ENCODE assay signal across 25 cellular contexts in the genomic region with DNA sequence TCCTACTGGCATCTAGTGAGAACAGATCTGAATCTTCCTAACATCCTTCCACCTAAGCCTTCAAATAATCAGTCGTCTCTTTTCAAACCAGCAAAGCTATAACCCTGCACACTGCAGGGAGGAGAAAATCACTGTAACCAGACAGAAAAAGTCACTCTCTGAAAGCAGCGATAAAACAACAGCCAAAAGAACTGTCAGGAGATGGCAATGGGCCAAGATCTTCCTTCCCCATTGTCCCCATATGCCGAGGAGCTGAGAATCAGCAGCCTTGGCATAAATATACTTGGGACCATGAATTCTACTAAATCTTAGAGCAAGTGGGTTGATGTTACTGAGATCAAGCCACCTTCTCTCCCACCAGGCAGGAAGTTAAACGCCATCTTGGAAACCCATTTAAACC. TPM values are rescaled to one million over a fixed set of nuclear protein-coding genes. Genes with fewer than 3 reads are reported as not detected.
A peak's percentile ranks its signal among the peaks of the same experiment; 100 is the strongest.
DNase-seq lines count a peak whose midpoint lies in the region; ATAC-seq, FAIRE-seq and TF ChIP-seq lines count a peak whose summit lies in the region.
"Had no signal": no experiment of that assay in that cellular context is flagged by ENCODE, and none has a peak within 500 bp of the region (broad histone marks: within the 10 kb centered on the region; RNA-seq: fewer than 3 reads in every experiment).

No MANE protein-coding gene starts in this region.

- H3K4me1 ChIP-seq in mammary epithelial cell (ENCODE audit: insufficient read depth, low read length) = no peaks in the 10 kb centered on the region
- no peaks in the 10 kb centered on the region for H3K4me1 ChIP-seq in endothelial cell of umbilical vein (ENCODE audit: control insufficient read depth, extremely low read depth, insufficient read depth, low read length)
- H3K4me1 ChIP-seq in vagina = no peaks in the 10 kb centered on the region
- H3K4me1 ChIP-seq in gastrocnemius medialis = peaks cover 20 to 26% of the 10 kb centered on the region in 2 donors

- H3K27me3 Mint-ChIP-seq in MCF 10A (ENCODE audit: insufficient read depth, unreplicated experiment) = no peaks in the 10 kb centered on the region
- H3K27me3 Mint-ChIP-seq: activated naive CD4-positive, alpha-beta T cell treated with anti-CD3 and anti-CD28 coated beads, Interleukin-2, amount 50 U/mL, for 24 hours; stimulated activated naive B cell treated with anti-CD40 and anti-IgM and Interleukin-4, amounts not matched to agents 10 μg/mL and 1 μg/mL and 100 μg/mL, for 72 hours had no signal

- 95% methylated on average over 4 of the region's 4 CpGs for whole genome bisulfite sequencing in mammary epithelial cell (ENCODE audit: low coverage, missing lambda C conversion rate)

- H4K20me1 ChIP-seq in mammary epithelial cell (ENCODE audit: insufficient read depth, low read length) (no peaks in the 10 kb centered on the region), endothelial cell of umbilical vein (replicated peaks; ENCODE audit: control insufficient read depth, extremely low read depth, insufficient read depth, low read length) (peaks cover 3% of the 10 kb centered on the region)

- no peaks in the 10 kb centered on the region for H3K9me1 ChIP-seq in endothelial cell of umbilical vein (replicated peaks; ENCODE audit: control insufficient read depth, extremely low read depth, insufficient read depth, low read length)

- DNase-seq in MCF 10A (ENCODE audit: unreplicated experiment) = no peak
- no peak for DNase-seq in mammary epithelial cell
- peak; percentile 65 for DNase-seq in NCI-H345 treated with DMSO at 0.1 percent for 48 hours (lab: John Stamatoyannopoulos, UW; ENCODE audit: unreplicated experiment)
- no peak for DNase-seq in endothelial cell of umbilical vein (ENCODE audit: low read depth, low spot score)
- no peak for DNase-seq in vagina (ENCODE audit: extremely low spot score in 2 of 2)
- DNase-seq in gastrocnemius medialis = no peak
- DNase-seq in GM10266 (ENCODE audit: extremely low spot score) = no peak
- DNase-seq: activated CD4-positive, alpha-beta T cell treated with anti-CD3 and anti-CD28 coated beads, Interleukin-2, amount 50 U/mL, for 4 hours; DND-41; endodermal cell; H9; KG1; MV-4-11; NCI-H2081 treated with DMSO at 0.1 percent for 48 hours; NCI-H82; nephron progenitor cell; PC-3; SIG-M5; stimulated activated naive B cell treated with anti-CD40 and anti-IgM and Interleukin-4, amounts not matched to agents 10 μg/mL and 1 μg/mL and 100 μg/mL, for 72 hours; T-helper 1 cell had no signal

- peak overlapping the region; percentile 68 for H3K27ac Mint-ChIP-seq in MCF 10A (ENCODE audit: low read depth, unreplicated experiment)
- H3K27ac Mint-ChIP-seq: endodermal cell; nephron progenitor cell; stimulated activated naive B cell treated with anti-CD40 and anti-IgM and Interleukin-4, amounts not matched to agents 10 μg/mL and 1 μg/mL and 100 μg/mL, for 72 hours had no signal

- H3K27me3 ChIP-seq in mammary epithelial cell (ENCODE audit: insufficient read depth, low read length) (no peaks in the 10 kb centered on the region), endothelial cell of umbilical vein (ENCODE audit: control insufficient read depth in 2 of 2, insufficient read depth in 2 of 2, low read length in 2 of 2) (no peaks in the 10 kb centered on the region), vagina (no peaks in the 10 kb centered on the region), gastrocnemius medialis (no peaks in the 10 kb centered on the region)
- H3K27me3 ChIP-seq: tibial nerve had no signal

- H3K4me2 ChIP-seq in mammary epithelial cell (ENCODE audit: insufficient read depth, low read depth, low read length) = no peak overlapping the region
- no peak overlapping the region for H3K4me2 ChIP-seq in endothelial cell of umbilical vein (ENCODE audit: insufficient read depth, low read length)

- no peak overlapping the region for H3K27ac ChIP-seq in mammary epithelial cell (ENCODE audit: insufficient read depth, low read depth, low read length)
- H3K27ac ChIP-seq in endothelial cell of umbilical vein (ENCODE audit: insufficient read depth, low read depth, low read length) = no peak overlapping the region
- peak overlapping the region; percentile 28 for H3K27ac ChIP-seq in vagina
- no peak overlapping the region for H3K27ac ChIP-seq in gastrocnemius medialis
- H3K27ac ChIP-seq: tibial nerve, VCaP had no signal

- H3K36me3 Mint-ChIP-seq in MCF 10A (ENCODE audit: insufficient read depth, unreplicated experiment) = peaks cover 94% of the 10 kb centered on the region

- H2AFZ ChIP-seq in mammary epithelial cell (ENCODE audit: low read depth, low read length) (no peak overlapping the region), endothelial cell of umbilical vein (ENCODE audit: low read depth, low read length) (no peak overlapping the region)

- no peak for ATAC-seq in gastrocnemius medialis
- ATAC-seq: PC-3; stimulated activated naive B cell treated with anti-CD40 and anti-IgM and Interleukin-4, amounts not matched to agents 10 μg/mL and 1 μg/mL and 100 μg/mL, for 72 hours had no signal

- H3K79me2 ChIP-seq in mammary epithelial cell (ENCODE audit: insufficient read depth, low read length) (peaks cover 23% of the 10 kb centered on the region), endothelial cell of umbilical vein (ENCODE audit: control insufficient read depth, insufficient read depth, low read length) (peaks cover 6% of the 10 kb centered on the region)

- H3K9ac ChIP-seq in mammary epithelial cell (ENCODE audit: insufficient read depth, low read length) (no peak overlapping the region), endothelial cell of umbilical vein (replicated peaks; ENCODE audit: extremely low read depth, insufficient read depth, low read length) (no peak overlapping the region)

- H3K9me3 Mint-ChIP-seq in MCF 10A (ENCODE audit: unreplicated experiment) = no peaks in the 10 kb centered on the region
- H3K9me3 Mint-ChIP-seq: activated naive CD4-positive, alpha-beta T cell treated with anti-CD3 and anti-CD28 coated beads, Interleukin-2, amount 50 U/mL, for 24 hours; endodermal cell; H9; mesothelial cell of epicardium; nephron progenitor cell; stimulated activated naive B cell treated with anti-CD40 and anti-IgM and Interleukin-4, amounts not matched to agents 10 μg/mL and 1 μg/mL and 100 μg/mL, for 72 hours had no signal

- dilution Hi-C loops in mammary epithelial cell (cut with HindIII; ENCODE audit: low sequenced_read_pairs) = no loop called here
- dilution Hi-C loops in endothelial cell of umbilical vein (cut with MboI; ENCODE audit: extremely low pct_ligation_motif_present, low sequenced_read_pairs) = no loop called here

- in situ Hi-C loops in mammary epithelial cell (cut with MboI; ENCODE audit: low sequenced_read_pairs in 2 of 2) (no loop called here), gastrocnemius medialis (cut with MboI; ENCODE audit: low sequenced_read_pairs in 4 of 4) (loop anchor here (5.0 to 10.0 kb wide), 3 partner anchors 102 to 112 kb away; no protein-coding TSS in a partner anchor)

- no peak overlapping the region for H3K4me3 Mint-ChIP-seq in MCF 10A (ENCODE audit: unreplicated experiment)
- H3K4me3 Mint-ChIP-seq: activated naive CD4-positive, alpha-beta T cell treated with anti-CD3 and anti-CD28 coated beads, Interleukin-2, amount 50 U/mL, for 24 hours; endodermal cell; H9; mesothelial cell of epicardium; nephron progenitor cell; stimulated activated naive B cell treated with anti-CD40 and anti-IgM and Interleukin-4, amounts not matched to agents 10 μg/mL and 1 μg/mL and 100 μg/mL, for 72 hours had no signal

- no TSS peak for BruUV-seq in MCF 10A (replicated peaks; lab: Mats Ljungman, UMichigan)
- BruUV-seq in mammary epithelial cell (replicated peaks; lab: Mats Ljungman, UMichigan) = no TSS peak
- BruUV-seq in endothelial cell of umbilical vein (replicated peaks; lab: Mats Ljungman, UMichigan) = no TSS peak

- CTCF ChIA-PET in MCF 10A (lab: Yijun Ruan, JAX) = no interaction called here
- CTCF ChIA-PET in mammary epithelial cell (lab: Charles Lee; ENCODE audit: low non-redundant PET) = no interaction called here
- CTCF ChIA-PET in endothelial cell of umbilical vein (lab: Charles Lee) = interaction anchor here (1.3 to 2.1 kb wide), 2 partner anchors 104 to 123 kb away, joined by 7 to 11 read pairs; no protein-coding TSS in a partner anchor

- no peaks in the 10 kb centered on the region for H3K4me1 Mint-ChIP-seq in MCF 10A (ENCODE audit: insufficient read depth, unreplicated experiment)
- H3K4me1 Mint-ChIP-seq: activated naive CD4-positive, alpha-beta T cell treated with anti-CD3 and anti-CD28 coated beads, Interleukin-2, amount 50 U/mL, for 24 hours; endodermal cell; nephron progenitor cell had no signal

- H3K4me3 ChIP-seq in mammary epithelial cell (replicated peaks in 1 of 3; ENCODE audit: insufficient read depth in 1 of 3, low read depth in 2 of 3, low read length in 3 of 3) (no peak overlapping the region), endothelial cell of umbilical vein (replicated peaks in 1 of 3; ENCODE audit: insufficient read depth in 1 of 3, low read depth in 1 of 3, low read length in 3 of 3) (no peak overlapping the region), vagina (no peak overlapping the region), gastrocnemius medialis (no peak overlapping the region)
- H3K4me3 ChIP-seq: tibial nerve had no signal

- H3K9me3 ChIP-seq in mammary epithelial cell (replicated peaks; ENCODE audit: insufficient read depth, low read length) = no peaks in the 10 kb centered on the region
- H3K9me3 ChIP-seq in endothelial cell of umbilical vein (replicated peaks; ENCODE audit: control insufficient read depth, insufficient read depth, low read length) = no peaks in the 10 kb centered on the region
- no peaks in the 10 kb centered on the region for H3K9me3 ChIP-seq in vagina
- no peaks in the 10 kb centered on the region for H3K9me3 ChIP-seq in gastrocnemius medialis
- H3K9me3 ChIP-seq: tibial nerve had no signal

- intact Hi-C loops in MCF 10A (cut with micrococcal nuclease) (no loop called here), mammary epithelial cell (cut with micrococcal nuclease) (no loop called here), endothelial cell of umbilical vein (cut with micrococcal nuclease) (no loop called here), vagina (cut with DNase I) (no loop called here), gastrocnemius medialis (cut with DNase I; ENCODE audit: low total_unique reads) (loop anchor here (2.0 kb wide), 1 partner anchor 14 kb away; the partner anchor contains the start of gene FZD9)

- peak; percentile 24 for FAIRE-seq in endothelial cell of umbilical vein (lab: Jason Lieb, UNC)
- FAIRE-seq: colon had no signal

- no peak for TF ChIP-seq POLR2A in endothelial cell of umbilical vein (IDR thresholded peaks at IDR 0.05; ENCODE audit: low read depth, low read length)
- TF ChIP-seq POLR2A in vagina (IDR thresholded peaks at IDR 0.05) = no peak
- no peak for TF ChIP-seq POLR2A in gastrocnemius medialis (IDR thresholded peaks at IDR 0.05)

- POLR2A ChIA-PET in MCF 10A (lab: Yijun Ruan, JAX) = interaction anchor here (0.8 kb wide), 1 partner anchor 50 kb away, joined by 4 read pairs; no protein-coding TSS in a partner anchor
- POLR2A ChIA-PET in endothelial cell of umbilical vein (lab: Charles Lee) = no interaction called here

- TF ChIP-seq CTCF in MCF 10A (IDR thresholded peaks at IDR 0.05; ENCODE audit: unreplicated experiment) = no peak
- TF ChIP-seq CTCF in mammary epithelial cell (conservative IDR thresholded peaks at IDR 0.05 in 1 of 2, IDR thresholded peaks at IDR 0.05 in 1 of 2; ENCODE audit: extremely low read depth in 1 of 2, insufficient read depth in 1 of 2, low read depth in 1 of 2, low read length in 2 of 2) = no peak
- TF ChIP-seq CTCF in endothelial cell of umbilical vein (IDR thresholded peaks at IDR 0.05; ENCODE audit: extremely low read depth in 1 of 2, insufficient read depth in 1 of 2, low read depth in 1 of 2, low read length in 2 of 2) = no peak
- no peak for TF ChIP-seq CTCF in vagina (IDR thresholded peaks at IDR 0.05)
- TF ChIP-seq CTCF in gastrocnemius medialis (IDR thresholded peaks at IDR 0.05 in 4 of 5, conservative IDR thresholded peaks at IDR 0.05 in 1 of 5) = no peak
- no peak for TF ChIP-seq CTCF in GM10266 (IDR thresholded peaks at IDR 0.05; ENCODE audit: control insufficient read depth, insufficient read depth, low read depth, missing control alignments)

- H3K36me3 ChIP-seq in mammary epithelial cell (ENCODE audit: insufficient read depth, low read length) = peaks cover 60% of the 10 kb centered on the region
- H3K36me3 ChIP-seq in endothelial cell of umbilical vein (ENCODE audit: control insufficient read depth in 2 of 2, extremely low read depth in 1 of 2, insufficient read depth in 2 of 2, low read length in 2 of 2) = peaks cover 60 to 67% of the 10 kb centered on the region in 2 experiments
- peaks cover 19 to 88% of the 10 kb centered on the region in 2 donors for H3K36me3 ChIP-seq in vagina
- peaks cover 0 to 91% of the 10 kb centered on the region in 2 donors for H3K36me3 ChIP-seq in gastrocnemius medialis

RNA-seq across cellular contexts. Expression of gene FZD9, which starts 13.1 kb away (rescaled TPM):
- not detected in 2 replicates for total RNA-seq in MCF 10A (2022)
- total RNA-seq in mammary epithelial cell = under 1 TPM; 0.33 to 0.71 TPM
- 0.20 TPM for polyA plus RNA-seq in mammary epithelial cell
- polyA minus RNA-seq in mammary epithelial cell = not detected
- total RNA-seq in endothelial cell of umbilical vein = 0.75 and 0.90 TPM in 2 replicates
- 0.72 and 1.3 TPM in 2 replicates for polyA plus RNA-seq in endothelial cell of umbilical vein
- 0.34 and 0.45 TPM in 2 replicates for polyA plus RNA-seq in endothelial cell of umbilical vein (2011; cell fraction: cytosol; rRNA removed)
- polyA plus RNA-seq in endothelial cell of umbilical vein (2011; cell fraction: nucleus; rRNA removed) = 0.21 and 0.22 TPM in 2 replicates
- 0.31 and 0.89 TPM in 2 replicates for polyA plus RNA-seq in endothelial cell of umbilical vein (2012)
- polyA minus RNA-seq in endothelial cell of umbilical vein = 0.53 and 0.58 TPM in 2 replicates
- 0.41 TPM for polyA minus RNA-seq in endothelial cell of umbilical vein (2011; cell fraction: cytosol; rRNA and poly(A)+ RNA removed)
- polyA minus RNA-seq in endothelial cell of umbilical vein (2011; cell fraction: nucleus; rRNA and poly(A)+ RNA removed) = 0.19 and 0.67 TPM in 2 replicates
- 1.7 TPM for total RNA-seq in vagina
- total RNA-seq in gastrocnemius medialis = 10 to 100 TPM in 3 of 4 donors, 1 to 10 TPM in 1; 9.1 to 22.0 (median 11.7) TPM

Comparison
In these comparisons a context has a peak if more than half of its experiments do, and no peak if none do; other contexts are left out.
1. in situ Hi-C loops: an anchor here in gastrocnemius medialis (5.0 to 10.0 kb wide); none called in mammary epithelial cell.